29 cellular contexts compared by ENCODE assay signal in the genomic region with DNA sequence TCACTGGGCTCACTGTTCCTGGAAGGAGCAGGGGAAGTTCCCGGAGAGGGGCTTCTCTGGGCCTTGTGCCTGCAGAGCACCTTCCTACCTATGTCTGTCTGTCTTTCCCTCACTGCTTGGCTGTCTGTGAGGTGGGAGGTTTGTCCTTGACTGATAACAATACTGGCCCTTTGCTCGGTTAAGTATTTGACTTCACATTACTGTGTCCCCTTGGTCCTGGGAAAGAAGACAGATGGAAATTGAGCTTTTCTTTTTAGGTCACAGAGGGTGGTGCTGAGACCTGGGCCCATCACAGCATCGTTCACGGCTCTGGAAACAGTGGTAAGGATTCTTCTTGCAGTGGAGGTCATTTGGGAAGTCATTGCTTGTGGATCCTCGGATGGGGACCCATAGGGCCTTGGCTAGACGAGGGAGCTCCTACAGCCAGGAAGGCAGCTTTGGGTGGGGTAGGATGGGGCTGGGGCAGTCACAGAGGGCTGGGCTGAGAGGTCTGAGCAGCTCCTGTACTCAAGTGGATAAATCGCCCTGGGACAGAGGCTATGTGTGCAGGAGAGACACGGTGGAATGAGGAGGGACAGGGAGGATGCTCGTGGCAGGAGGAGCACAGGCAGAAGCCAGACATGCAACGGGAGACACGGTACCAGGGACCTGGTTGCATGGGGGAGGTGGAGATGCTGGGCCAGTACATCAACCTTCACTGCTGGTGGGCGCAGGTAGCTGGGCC.
"Had no signal": no experiment of that assay in that cellular context is flagged by ENCODE, and none has a peak within 500 bp of the region (broad histone marks: within the 10 kb centered on the region; RNA-seq: fewer than 3 reads in every experiment).

No MANE protein-coding gene starts in this region.

- H3K9me3 ChIP-seq: stomach, suprapubic skin, testis, thoracic aorta, thyroid gland, tibial artery, tibial nerve, transverse colon, upper lobe of left lung, upper lobe of right lung, uterus, vagina had no signal

- H3K9me3 Mint-ChIP-seq: stimulated activated naive CD8-positive, alpha-beta T cell treated with anti-CD3 and anti-CD28 coated beads, Interleukin-15, amount 100 ng/mL, for 72 hours; stimulated activated naive CD8-positive, alpha-beta T cell treated with anti-CD3 and anti-CD28 coated beads, Interleukin-15, Interleukin-2, amounts not matched to agents 100 ng/mL and 50 ng/mL, for 24 hours had no signal

- ATAC-seq: stimulated activated effector memory CD8-positive, alpha-beta T cell treated with anti-CD3 and anti-CD28 coated beads, Interleukin-12 subunit alpha, Interleukin-12 subunit beta, amount 100 ng/mL, for 72 hours; stimulated activated memory B cell treated with anti-CD40 and anti-IgM and Interleukin-4, amounts not matched to agents 10 μg/mL and 1 μg/mL and 100 μg/mL, for 72 hours; stimulated activated naive B cell treated with anti-CD40 and anti-IgM and Interleukin-4, amounts not matched to agents 10 μg/mL and 1 μg/mL and 100 μg/mL, for 72 hours; stimulated activated naive CD8-positive, alpha-beta T cell treated with anti-CD3 and anti-CD28 coated beads, Interleukin-15, amount 100 ng/mL, for 72 hours; stimulated activated naive CD8-positive, alpha-beta T cell treated with anti-CD3 and anti-CD28 coated beads, Interleukin-15, Interleukin-2, amounts not matched to agents 100 U/mL and 50 U/mL, for 24 hours; upper lobe of right lung had no signal

- DNase-seq: stimulated activated CD4-positive, alpha-beta T cell treated with anti-CD3 and anti-CD28 coated beads, Interleukin-2, amount 100 ng/mL, for 48 hours; stimulated activated CD4-positive, alpha-beta T cell treated with anti-CD3 and anti-CD28 coated beads, Interleukin-4, amount 100 ng/mL, for 1 hour; stimulated activated CD4-positive, alpha-beta T cell treated with anti-CD3 and anti-CD28 coated beads, Interleukin-4, amount 100 ng/mL, for 24 hours; stimulated activated CD4-positive, alpha-beta T cell treated with anti-CD3 and anti-CD28 coated beads, Interleukin-4, amount 100 ng/mL, for 4 hours; stimulated activated CD8-positive, alpha-beta memory T cell treated with anti-CD3 and anti-CD28 coated beads, Interleukin-4, amount 100 ng/mL, for 48 hours; stimulated activated naive B cell treated with anti-CD40 and anti-IgM and Interleukin-4, amounts not matched to agents 10 μg/mL and 1 μg/mL and 100 μg/mL, for 72 hours; stimulated activated naive CD4-positive, alpha-beta T cell; stimulated activated naive CD4-positive, alpha-beta T cell treated with Interleukin-2 at 50 U/mL for 16 hours; stimulated activated naive CD8-positive, alpha-beta T cell treated with anti-CD3 and anti-CD28 coated beads, Interleukin-15, amount 100 ng/mL, for 72 hours; stimulated activated naive CD8-positive, alpha-beta T cell treated with anti-CD3 and anti-CD28 coated beads, Interleukin-15, Interleukin-2, amounts not matched to agents 100 U/mL and 50 U/mL, for 24 hours; stomach; substantia nigra; testis; thyroid gland; transverse colon; trophoblast cell; upper lobe of left lung; upper lobe of right lung; uterus had no signal

- FAIRE-seq: urothelium cell line had no signal

- H3K36me3 Mint-ChIP-seq: stimulated activated effector memory CD8-positive, alpha-beta T cell treated with anti-CD3 and anti-CD28 coated beads, Interleukin-12 subunit alpha, Interleukin-12 subunit beta, amount 100 ng/mL, for 72 hours; stimulated activated memory B cell treated with anti-CD40 and anti-IgM and Interleukin-4, amounts not matched to agents 10 μg/mL and 1 μg/mL and 100 μg/mL, for 72 hours; stimulated activated naive B cell treated with anti-CD40 and anti-IgM and Interleukin-4, amounts not matched to agents 10 μg/mL and 1 μg/mL and 100 μg/mL, for 72 hours; type B pancreatic cell had no signal

- H3K4me3 ChIP-seq: stomach, suprapubic skin, testis, thoracic aorta, thyroid gland, tibial artery, tibial nerve, transverse colon, upper lobe of left lung, upper lobe of right lung, uterus, vagina had no signal

- H3K27me3 ChIP-seq: stomach, suprapubic skin, testis, thyroid gland, tibial artery, tibial nerve, transverse colon, upper lobe of left lung, upper lobe of right lung, uterus, vagina had no signal

- H3K27ac ChIP-seq: stomach, suprapubic skin, testis, thoracic aorta, thyroid gland, tibial artery, tibial nerve, transverse colon, upper lobe of left lung, upper lobe of right lung, uterus, vagina had no signal

- H3K27me3 Mint-ChIP-seq: stimulated activated naive CD8-positive, alpha-beta T cell treated with anti-CD3 and anti-CD28 coated beads, Interleukin-15, Interleukin-2, amounts not matched to agents 100 ng/mL and 50 ng/mL, for 24 hours had no signal

- H3K4me1 Mint-ChIP-seq: stimulated activated memory B cell treated with anti-CD40 and anti-IgM and Interleukin-4, amounts not matched to agents 10 μg/mL and 1 μg/mL and 100 μg/mL, for 72 hours; stimulated activated naive B cell treated with anti-CD40 and anti-IgM and Interleukin-4, amounts not matched to agents 10 μg/mL and 1 μg/mL and 100 μg/mL, for 72 hours; stimulated activated naive CD8-positive, alpha-beta T cell treated with anti-CD3 and anti-CD28 coated beads, Interleukin-15, amount 100 ng/mL, for 72 hours had no signal

- H3K36me3 ChIP-seq: suprapubic skin, thyroid gland, tibial nerve, transverse colon, upper lobe of left lung, upper lobe of right lung, uterus, vagina had no signal

- H3K4me3 Mint-ChIP-seq: stimulated activated effector memory CD8-positive, alpha-beta T cell treated with anti-CD3 and anti-CD28 coated beads, Interleukin-12 subunit alpha, Interleukin-12 subunit beta, amount 100 ng/mL, for 72 hours; stimulated activated memory B cell treated with anti-CD40 and anti-IgM and Interleukin-4, amounts not matched to agents 10 μg/mL and 1 μg/mL and 100 μg/mL, for 72 hours; stimulated activated naive B cell treated with anti-CD40 and anti-IgM and Interleukin-4, amounts not matched to agents 10 μg/mL and 1 μg/mL and 100 μg/mL, for 72 hours; stimulated activated naive CD8-positive, alpha-beta T cell treated with anti-CD3 and anti-CD28 coated beads, Interleukin-15, amount 100 ng/mL, for 72 hours; stimulated activated naive CD8-positive, alpha-beta T cell treated with anti-CD3 and anti-CD28 coated beads, Interleukin-15, Interleukin-2, amounts not matched to agents 100 ng/mL and 50 ng/mL, for 24 hours; type B pancreatic cell had no signal

- H3K27ac Mint-ChIP-seq: stimulated activated effector memory CD8-positive, alpha-beta T cell treated with anti-CD3 and anti-CD28 coated beads, Interleukin-12 subunit alpha, Interleukin-12 subunit beta, amount 100 ng/mL, for 72 hours; stimulated activated memory B cell treated with anti-CD40 and anti-IgM and Interleukin-4, amounts not matched to agents 10 μg/mL and 1 μg/mL and 100 μg/mL, for 72 hours; stimulated activated naive B cell treated with anti-CD40 and anti-IgM and Interleukin-4, amounts not matched to agents 10 μg/mL and 1 μg/mL and 100 μg/mL, for 72 hours; stimulated activated naive CD8-positive, alpha-beta T cell treated with anti-CD3 and anti-CD28 coated beads, Interleukin-15, Interleukin-2, amounts not matched to agents 100 ng/mL and 50 ng/mL, for 24 hours; type B pancreatic cell had no signal

- H3K4me1 ChIP-seq: stomach, suprapubic skin, testis, thyroid gland, tibial artery, tibial nerve, transverse colon, upper lobe of left lung, upper lobe of right lung, uterus, vagina had no signal
